ENCODE assay signal across 19 cellular contexts in the genomic region with DNA sequence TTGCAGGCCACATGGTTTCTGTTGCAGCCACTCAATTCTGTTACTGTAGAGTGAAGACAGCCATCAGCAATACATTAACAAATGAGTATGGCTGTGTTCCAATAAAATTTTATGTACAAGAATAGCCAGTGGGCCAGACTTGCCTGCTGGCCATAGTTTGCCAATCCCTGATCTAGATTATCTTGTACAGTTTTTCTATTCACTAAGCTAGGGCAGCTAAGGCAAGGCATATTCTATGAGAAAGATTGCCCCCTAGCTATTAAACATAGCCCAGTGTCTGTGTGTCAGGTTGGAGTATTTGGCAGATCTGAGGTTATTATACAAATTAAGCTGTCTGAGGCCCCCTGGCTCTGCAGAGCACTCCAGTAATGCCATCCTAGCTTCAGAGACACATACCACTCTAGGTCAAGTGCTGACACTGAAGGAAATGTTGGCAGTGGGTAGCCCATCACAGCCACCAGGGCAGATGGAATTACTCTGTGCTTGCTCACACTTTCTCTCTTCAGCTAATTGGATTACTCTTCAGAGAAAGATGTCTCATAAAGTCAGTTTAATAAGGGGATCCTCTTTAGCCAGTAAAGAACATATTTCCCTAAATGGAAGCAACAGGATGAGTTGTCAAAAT. TPM values are rescaled to one million over a fixed set of nuclear protein-coding genes. Genes with fewer than 3 reads are reported as not detected.
A peak's percentile ranks its signal among the peaks of the same experiment; 100 is the strongest.
DNase-seq lines count a peak whose midpoint lies in the region; ATAC-seq and TF ChIP-seq lines count a peak whose summit lies in the region.
"Had no signal": no experiment of that assay in that cellular context is flagged by ENCODE, and none has a peak within 500 bp of the region (broad histone marks: within the 10 kb centered on the region; RNA-seq: fewer than 3 reads in every experiment).

No MANE protein-coding gene starts in this region.

- no peaks in the 10 kb centered on the region for H3K9me3 ChIP-seq in HCT116 (ENCODE audit: control insufficient read depth in 1 of 2, insufficient read depth in 1 of 2, low read depth in 1 of 2, low read length in 2 of 2)
- H3K9me3 ChIP-seq in OCI-LY7 (ENCODE audit: low read length): no peaks in the 10 kb centered on the region

- no peaks in the 10 kb centered on the region for H3K36me3 Mint-ChIP-seq in natural killer cell
- H3K36me3 Mint-ChIP-seq: activated CD8-positive, alpha-beta memory T cell treated with anti-CD3 and anti-CD28 coated beads, Interleukin-2, amount 10 ng/mL, durations not matched to agents 7 days and 5 days; CD4-positive, alpha-beta memory T cell had no signal

- H3K27ac ChIP-seq in HCT116 (ENCODE audit: low read depth, low read length) (no peak overlapping the region), OCI-LY7 (ENCODE audit: low read depth, low read length, poor library complexity, severe bottlenecking) (no peak overlapping the region)

- H3K9me2 ChIP-seq in HCT116 (ENCODE audit: insufficient read depth) (no peaks in the 10 kb centered on the region), OCI-LY7 (ENCODE audit: insufficient read depth, low read length) (no peaks in the 10 kb centered on the region)

- TF ChIP-seq RAD21 in HCT116 (IDR thresholded peaks at IDR 0.05; ENCODE audit: low read depth): peak; percentile 29; the same call in 1 of the 2 replicates

- DNase-seq in BJ (ENCODE audit: low read depth) (no peak), HCT116 (ENCODE audit: low read depth, low spot score) (no peak), OCI-LY7 (ENCODE audit: low spot score) (no peak), left ventricle myocardium superior (no peak), natural killer cell (no peak), SW 1271 (lab: John Stamatoyannopoulos, UW) (no peak)
- DNase-seq: activated CD4-positive, CD25-positive, alpha-beta regulatory T cell; activated CD8-positive, alpha-beta memory T cell treated with anti-CD3 and anti-CD28 coated beads, Interleukin-2, amount 10 ng/mL, durations not matched to agents 7 days and 5 days; aorta; CD4-positive, alpha-beta memory T cell; NCI-H1436; NCI-H510A treated with DMSO at 0.1 percent for 48 hours; nephron progenitor cell; RPMI8226 had no signal

- H3K4me2 ChIP-seq in HCT116 (ENCODE audit: low read length) (no peak overlapping the region), OCI-LY7 (ENCODE audit: low read length) (no peak overlapping the region)

- POLR2A ChIA-PET in BJ (lab: Charles Lee): no interaction called here
- POLR2A ChIA-PET in HCT116 (lab: Charles Lee): no interaction called here
- POLR2A ChIA-PET in OCI-LY7 (lab: Charles Lee): interaction anchor here (0.6 kb wide), 1 partner anchor 49 kb away, joined by 4 read pairs; no protein-coding TSS in a partner anchor

- RAD21 ChIA-PET in HCT116 (lab: Charles Lee; ENCODE audit: low non-redundant PET in 1 of 2, low total read pairs in 2 of 2, uncharacterized antibody in 2 of 2, unreplicated experiment in 2 of 2): no interaction called here

- H3K79me2 ChIP-seq in HCT116 (ENCODE audit: insufficient read depth, low read length) (no peaks in the 10 kb centered on the region), OCI-LY7 (ENCODE audit: insufficient read depth, low read depth, low read length) (no peaks in the 10 kb centered on the region)

- ATAC-seq in HCT116 (no peak), left ventricle myocardium superior (peak; percentile 97), natural killer cell (no peak), HG02763 (IDR thresholded peaks at IDR 0.05; ENCODE audit: unreplicated experiment) (no peak), HG02852 (IDR thresholded peaks at IDR 0.05; ENCODE audit: unreplicated experiment) (no peak)
- ATAC-seq: activated CD8-positive, alpha-beta memory T cell treated with anti-CD3 and anti-CD28 coated beads, Interleukin-2, amount 10 ng/mL, durations not matched to agents 7 days and 5 days had no signal

- TF ChIP-seq POLR2A in HCT116 (IDR thresholded peaks at IDR 0.05; ENCODE audit: borderline replicate concordance, extremely low read depth, insufficient read depth, insufficient read length): no peak

- H3K4me1 ChIP-seq in HCT116 (ENCODE audit: control insufficient read depth in 1 of 2, insufficient read depth in 2 of 2, low read length in 2 of 2) (no peaks in the 10 kb centered on the region), OCI-LY7 (ENCODE audit: insufficient read depth, low read length, poor library complexity, severe bottlenecking) (no peaks in the 10 kb centered on the region)

- H3K4me3 ChIP-seq in BJ (ENCODE audit: low read depth, low read length): no peak overlapping the region
- no peak overlapping the region for H3K4me3 ChIP-seq in HCT116 (replicated peaks in 1 of 2; ENCODE audit: low read depth in 1 of 2, low read length in 2 of 2)
- H3K4me3 ChIP-seq in OCI-LY7 (ENCODE audit: low read depth, low read length, poor library complexity, severe bottlenecking): no peak overlapping the region
- H3K4me3 ChIP-seq: lung had no signal

- BruUV-seq in HCT116 (replicated peaks; lab: Mats Ljungman, UMichigan): no TSS peak
- no TSS peak for BruUV-seq in OCI-LY7 (replicated peaks; lab: Mats Ljungman, UMichigan)

- H3K27me3 ChIP-seq in BJ (ENCODE audit: control insufficient read depth, insufficient read depth, low read length) (no peaks in the 10 kb centered on the region), HCT116 (ENCODE audit: insufficient read depth, low read length) (no peaks in the 10 kb centered on the region)

- intact Hi-C loops in HCT116 (cut with micrococcal nuclease): no loop called here
- intact Hi-C loops in OCI-LY7 (cut with micrococcal nuclease; ENCODE audit: unreplicated experiment): no loop called here
- intact Hi-C loops in left ventricle myocardium superior (cut with micrococcal nuclease): no loop called here
- intact Hi-C loops in natural killer cell (cut with micrococcal nuclease): no loop called here

- H3K4me1 Mint-ChIP-seq in natural killer cell: no peaks in the 10 kb centered on the region
- H3K4me1 Mint-ChIP-seq: activated CD8-positive, alpha-beta memory T cell treated with anti-CD3 and anti-CD28 coated beads, Interleukin-2, amount 10 ng/mL, durations not matched to agents 7 days and 5 days; CD4-positive, alpha-beta memory T cell; nephron progenitor cell had no signal

- H2AFZ ChIP-seq in HCT116 (ENCODE audit: low read depth, low read length, poor library complexity, severe bottlenecking) (no peak overlapping the region), OCI-LY7 (ENCODE audit: low read length) (no peak overlapping the region)

- peaks cover 0 to 19% of the 10 kb centered on the region in 2 donors for H3K27me3 Mint-ChIP-seq in natural killer cell (ENCODE audit: low read depth in 2 of 2)

- CTCF ChIA-PET in BJ (lab: Yijun Ruan, JAX) (interaction anchor here (1.0 kb wide), 1 partner anchor 77 kb away, joined by 3 read pairs; no protein-coding TSS in a partner anchor), HCT116 (lab: Charles Lee) (interaction anchor here (1.1 to 1.5 kb wide), 2 partner anchors 152 to 196 kb away, joined by 3 to 4 read pairs; no protein-coding TSS in a partner anchor), OCI-LY7 (lab: Charles Lee; ENCODE audit: unreplicated experiment) (no interaction called here)

- 0 out of 2 replicates have a peak, but pooled peaks have one; percentile 4 for TF ChIP-seq CTCF in BJ (IDR thresholded peaks at IDR 0.05; ENCODE audit: insufficient read depth, low read depth, low read length)
- TF ChIP-seq CTCF in HCT116 (IDR thresholded peaks at IDR 0.05 in 2 of 3, conservative IDR thresholded peaks at IDR 0.05 in 1 of 3; ENCODE audit: borderline replicate concordance in 1 of 3, insufficient read depth in 1 of 3, low read depth in 2 of 3, low read length in 2 of 3): no peak
- TF ChIP-seq CTCF in OCI-LY7 (conservative IDR thresholded peaks at IDR 0.05; ENCODE audit: low read length): peak; percentile 49
- no peak for TF ChIP-seq CTCF in natural killer cell (IDR thresholded peaks at IDR 0.05)

- H3K36me3 ChIP-seq in BJ (ENCODE audit: control insufficient read depth, insufficient read depth, low read length) (no peaks in the 10 kb centered on the region), HCT116 (ENCODE audit: control insufficient read depth in 1 of 2, insufficient read depth in 2 of 2, low read length in 2 of 2) (no peaks in the 10 kb centered on the region), OCI-LY7 (ENCODE audit: insufficient read depth, low read length) (no peaks in the 10 kb centered on the region)

- H3K9ac ChIP-seq in HCT116 (ENCODE audit: low read length): no peak overlapping the region

- no peaks in the 10 kb centered on the region for H4K20me1 ChIP-seq in HCT116 (ENCODE audit: insufficient read depth)
- no peaks in the 10 kb centered on the region for H4K20me1 ChIP-seq in OCI-LY7 (ENCODE audit: insufficient read depth, low read length)

- no peak overlapping the region for H3K4me3 Mint-ChIP-seq in natural killer cell
- H3K4me3 Mint-ChIP-seq: activated CD8-positive, alpha-beta memory T cell treated with anti-CD3 and anti-CD28 coated beads, Interleukin-2, amount 10 ng/mL, durations not matched to agents 7 days and 5 days; CD4-positive, alpha-beta memory T cell; nephron progenitor cell; T-helper 1 cell treated with Interleukin-12 subunit alpha and Interleukin-12 subunit beta and Interleukin-4 antibody, amounts not matched to agents 30 μg/mL and 1 μg/mL, for 36 hours had no signal

- H3K27ac Mint-ChIP-seq in natural killer cell: no peak overlapping the region
- H3K27ac Mint-ChIP-seq: activated CD8-positive, alpha-beta memory T cell treated with anti-CD3 and anti-CD28 coated beads, Interleukin-2, amount 10 ng/mL, durations not matched to agents 7 days and 5 days; CD4-positive, alpha-beta memory T cell; nephron progenitor cell; T-helper 1 cell treated with Interleukin-12 subunit alpha and Interleukin-12 subunit beta and Interleukin-4 antibody, amounts not matched to agents 30 μg/mL and 1 μg/mL, for 36 hours had no signal

- no peaks in the 10 kb centered on the region for H3K9me3 Mint-ChIP-seq in natural killer cell
- H3K9me3 Mint-ChIP-seq: CD4-positive, alpha-beta memory T cell; nephron progenitor cell; T-helper 1 cell treated with Interleukin-12 subunit alpha and Interleukin-12 subunit beta and Interleukin-4 antibody, amounts not matched to agents 30 μg/mL and 1 μg/mL, for 36 hours had no signal

RNA-seq across cellular contexts. Expression of gene MTTP, which starts 40.7 kb away (rescaled TPM):
- polyA plus RNA-seq in BJ (2011; rRNA removed): not detected in 2 replicates
- polyA minus RNA-seq in BJ (2011; rRNA and poly(A)+ RNA removed): 0.77 TPM in 1 of 2 replicates, not detected in the other
- total RNA-seq in HCT116 (2021; ENCODE audit: unreplicated experiment): 0.20 TPM
- polyA plus RNA-seq in HCT116 (2012): 0.07 and 0.27 TPM in 2 replicates
- 0.25 TPM in 1 of 2 replicates, not detected in the other for total RNA-seq in OCI-LY7 (2014; rRNA removed; shearing (Covaris generic))
- 0.57 and 0.77 TPM in 2 replicates for total RNA-seq in OCI-LY7 (2022)
- 2.0 TPM for total RNA-seq in left ventricle myocardium superior
- not detected for total RNA-seq in natural killer cell
- polyA plus RNA-seq: CD4-positive, alpha-beta memory T cell had no signal

RNA-seq across cellular contexts. Expression of gene C4orf54, which starts 42.3 kb away (rescaled TPM):
- not detected in 2 replicates for polyA plus RNA-seq in BJ (2011; rRNA removed)
- not detected in 2 replicates for polyA minus RNA-seq in BJ (2011; rRNA and poly(A)+ RNA removed)
- total RNA-seq in HCT116 (2021; ENCODE audit: unreplicated experiment) (not detected), OCI-LY7 (2022) (not detected in 2 replicates), left ventricle myocardium superior (0.77 TPM), natural killer cell (not detected)
- polyA plus RNA-seq in HCT116 (2012): under 0.01 TPM in 1 of 2 replicates, not detected in the other
- not detected in 2 replicates for total RNA-seq in OCI-LY7 (2014; rRNA removed; shearing (Covaris generic))
- total RNA-seq: activated CD8-positive, alpha-beta memory T cell treated with anti-CD3 and anti-CD28 coated beads, Interleukin-2, amount 10 ng/mL, durations not matched to agents 7 days and 5 days; CD4-positive, alpha-beta memory T cell; H1 had no signal
- polyA plus RNA-seq: CD4-positive, alpha-beta memory T cell; H1 had no signal

RNA-seq across cellular contexts. Expression of gene TRMT10A, which starts 51.5 kb away (rescaled TPM):
- 1.7 and 4.3 TPM in 2 replicates for polyA plus RNA-seq in BJ (2011; rRNA removed)
- 1.0 and 1.8 TPM in 2 replicates for polyA minus RNA-seq in BJ (2011; rRNA and poly(A)+ RNA removed)
- total RNA-seq in HCT116 (2021; ENCODE audit: unreplicated experiment) (7.4 TPM), OCI-LY7 (2022) (17.1 and 18.8 TPM in 2 replicates), left ventricle myocardium superior (4.6 TPM), natural killer cell (1 to 10 TPM; 1.6 to 2.6 (median 2.2) TPM)
- polyA plus RNA-seq in HCT116 (2012): 3.8 and 4.8 TPM in 2 replicates
- 7.9 and 13.3 TPM in 2 replicates for total RNA-seq in OCI-LY7 (2014; rRNA removed; shearing (Covaris generic))

Comparison
In these comparisons a context has a peak if more than half of its experiments do, and no peak if none do; other contexts are left out.
1. CTCF ChIP-seq: peak in BJ (single experiment) and OCI-LY7 (single experiment); none in HCT116 (0 of 3) and natural killer cell (single experiment).